Comparison of ENCODE assay signal across 8 cellular contexts in the genomic region with DNA sequence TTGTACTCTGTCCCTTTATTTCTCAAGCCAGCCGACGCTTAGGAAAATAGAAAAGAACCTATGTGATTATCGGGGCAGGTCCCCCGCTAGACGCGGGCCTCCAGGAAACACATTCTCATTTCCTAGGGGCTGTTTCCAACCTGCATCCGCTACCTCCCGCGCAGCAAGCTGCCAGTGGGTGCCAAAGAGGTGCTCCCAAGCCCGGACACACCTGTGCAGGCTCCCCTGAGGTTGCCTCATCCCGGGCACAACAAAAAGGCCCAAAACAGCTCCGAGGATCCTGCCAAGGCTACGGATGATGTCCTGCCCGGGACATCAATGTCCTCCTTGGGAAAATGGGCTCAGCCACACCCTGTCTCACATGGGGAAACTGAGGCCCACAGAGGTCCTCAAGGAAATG. TPM values are rescaled to one million over a fixed set of nuclear protein-coding genes. Genes with fewer than 3 reads are reported as not detected.
A peak's percentile ranks its signal among the peaks of the same experiment; 100 is the strongest.
DNase-seq lines count a peak whose midpoint lies in the region; ATAC-seq and TF ChIP-seq lines count a peak whose summit lies in the region.
"Not testable (repeated sequence)": the region's sequence is repeated elsewhere in the genome, so short reads cannot be mapped to it uniquely, and the experiment has no call there.

No MANE protein-coding gene starts in this region.

- not testable (repeated sequence) for H3K9ac ChIP-seq in H9 (ENCODE audit: extremely low read depth, insufficient read length, low read length); HUES64 (ENCODE audit: low read depth, low read length)
- H3K9ac ChIP-seq in endodermal cell (ENCODE audit: extremely low read depth, low read length, poor library complexity, severe bottlenecking) (peak overlapping the region; percentile 3), iPS-20b (ENCODE audit: low read depth, low read length) (0 out of 2 replicates have a peak overlapping the region, but pooled peaks have one; percentile 27)

- DNase-seq in CD14-positive monocyte (ENCODE audit: low spot score); H9; nephron progenitor cell; testis: not testable (repeated sequence)
- DNase-seq in endodermal cell (peak; percentile 82), Right ventricle myocardium superior (peak; percentile 28)

- H3K79me2 ChIP-seq in H9 (ENCODE audit: insufficient read depth, low read length) = not testable (repeated sequence)

- not testable (repeated sequence) for H3K23me2 ChIP-seq in H9 (ENCODE audit: insufficient read length, low read depth, low read length, poor library complexity, severe bottlenecking)

- not testable (repeated sequence) for H3K27me3 ChIP-seq in H9 (ENCODE audit: insufficient read depth, low read length); HUES64 (ENCODE audit: insufficient read depth, low read length); endodermal cell (ENCODE audit: control insufficient read depth, insufficient read depth, low read length, poor library complexity, severe bottlenecking); iPS-20b (ENCODE audit: insufficient read depth, low read length); testis

- TF ChIP-seq CTCF in CD14-positive monocyte (IDR thresholded peaks at IDR 0.05); H9 (conservative IDR thresholded peaks at IDR 0.05); endodermal cell (conservative IDR thresholded peaks at IDR 0.05); nephron progenitor cell (IDR thresholded peaks at IDR 0.05); testis (IDR thresholded peaks at IDR 0.05): not testable (repeated sequence)

- H2BK15ac ChIP-seq in H9 (ENCODE audit: low read depth, low read length) = not testable (repeated sequence)

- H4K5ac ChIP-seq in H9 (ENCODE audit: insufficient read length, low read depth, low read length) = not testable (repeated sequence)

- H3K27ac ChIP-seq in H9 (ENCODE audit: insufficient read length, low read depth, low read length); endodermal cell (ENCODE audit: low read depth, low read length); iPS-20b (ENCODE audit: low read length): not testable (repeated sequence)
- peak overlapping the region; percentile 13; the same call in 1 of the 2 replicates for H3K27ac ChIP-seq in HUES64 (ENCODE audit: low read depth, low read length)
- H3K27ac ChIP-seq in testis = peak overlapping the region; percentile 73 to 84

- H3K18ac ChIP-seq in H9 (ENCODE audit: insufficient read length, low read depth, low read length) = not testable (repeated sequence)

- H3K56ac ChIP-seq in H9 (ENCODE audit: insufficient read length, low read depth, low read length) = not testable (repeated sequence)

- not testable (repeated sequence) for H3K4me3 Mint-ChIP-seq in CD14-positive monocyte, nephron progenitor cell
- H3K4me3 Mint-ChIP-seq in H9 (peak overlapping the region in 1 of 2 experiments; percentile 61; a peak in 3 of 5 replicates), endodermal cell (peak overlapping the region; percentile 40)

- H3K27ac Mint-ChIP-seq in CD14-positive monocyte (peak overlapping the region in 4 of 7 donors; percentile 43 to 75 (median 65)), H9 (peak overlapping the region in 2 of 3 experiments; percentile 4 to 89; a peak in 2 of 7 replicates), endodermal cell (peak overlapping the region; percentile 90), nephron progenitor cell (peak overlapping the region; percentile 36)

- H2AK5ac ChIP-seq in H9 (ENCODE audit: insufficient read length, low read length) = not testable (repeated sequence)

- peaks cover 0 to 18% (median 6%) of the 10 kb centered on the region in 7 donors for H3K9me3 Mint-ChIP-seq in CD14-positive monocyte
- not testable (repeated sequence) for H3K9me3 Mint-ChIP-seq in H9, endodermal cell, nephron progenitor cell

- not testable (repeated sequence) for H3K4me2 ChIP-seq in H9 (ENCODE audit: insufficient read depth, insufficient read length, low read length)

- not testable (repeated sequence) for H2BK120ac ChIP-seq in H9 (ENCODE audit: low read depth, low read length, poor library complexity, severe bottlenecking)

- peak overlapping the region; percentile 56 for H2BK12ac ChIP-seq in H9 (ENCODE audit: insufficient read length, low read depth, low read length)

- not testable (repeated sequence) for H3K9me3 ChIP-seq in H9 (ENCODE audit: control insufficient read depth, low read depth, low read length); HUES64 (ENCODE audit: insufficient read depth, low read depth, low read length); endodermal cell (ENCODE audit: control insufficient read depth, low read length); iPS-20b (ENCODE audit: insufficient read depth, low read depth, low read length); testis

- not testable (repeated sequence) for TF ChIP-seq POLR2A in testis (IDR thresholded peaks at IDR 0.05)

- not testable (repeated sequence) for H3T11ph ChIP-seq in H9 (ENCODE audit: low read length)

- H4K91ac ChIP-seq in H9 (ENCODE audit: insufficient read length, low read depth, low read length) = not testable (repeated sequence)

- not testable (repeated sequence) for H3K27me3 Mint-ChIP-seq in CD14-positive monocyte (ENCODE audit: low read depth in 3 of 3); H9 (ENCODE audit: low read depth); endodermal cell (ENCODE audit: insufficient read depth); nephron progenitor cell (ENCODE audit: low read depth, poor library complexity)

- no CpG with 5 or more reads among the region's 14 CpGs for WGBS in H9 (ENCODE audit: extremely low coverage, insufficient read length, low lambda C conversion rate)
- WGBS in HUES64 = 54% methylated on average over 14 of the region's 14 CpGs
- WGBS in endodermal cell (ENCODE audit: insufficient coverage in 1 of 2, insufficient read length in 1 of 2), 2 experiments = 66 to 82% methylated on average over 7 to 14 of the region's 14 CpGs
- 81 to 88% methylated on average over 10 to 14 of the region's 14 CpGs for WGBS in testis, 2 donors

- not testable (repeated sequence) for H3K79me1 ChIP-seq in H9 (ENCODE audit: insufficient read depth, low read depth, low read length, poor library complexity, severe bottlenecking)

- not testable (repeated sequence) for H2AFZ ChIP-seq in H9 (ENCODE audit: low read length)

- H2BK20ac ChIP-seq in H9 (ENCODE audit: low read depth, low read length, poor library complexity, severe bottlenecking) = not testable (repeated sequence)

- peaks cover 56 to 82% of the 10 kb centered on the region in 2 donors for H3K36me3 Mint-ChIP-seq in CD14-positive monocyte
- H3K36me3 Mint-ChIP-seq in H9 (ENCODE audit: insufficient read depth in 1 of 3, low read depth in 3 of 3) = peaks cover 0 to 15% (median 10%) of the 10 kb centered on the region in 3 experiments; a peak in 5 of 7 replicates
- H3K36me3 Mint-ChIP-seq in endodermal cell (ENCODE audit: low read depth) = peaks cover 51% of the 10 kb centered on the region
- H3K36me3 Mint-ChIP-seq in nephron progenitor cell (ENCODE audit: low read depth) = peaks cover 33% of the 10 kb centered on the region

- H4K20me1 ChIP-seq in H9 (ENCODE audit: control insufficient read depth, insufficient read depth, insufficient read length) = not testable (repeated sequence)

- not testable (repeated sequence) for H3K14ac ChIP-seq in H9 (ENCODE audit: insufficient read depth, low read length)

- H3K4me3 ChIP-seq in HUES64 (ENCODE audit: low read length); endodermal cell (ENCODE audit: low read length); testis: not testable (repeated sequence)
- peak overlapping the region; percentile 1; the same call in 1 of the 2 replicates for H3K4me3 ChIP-seq in iPS-20b (ENCODE audit: low read length)

- H3K4me1 ChIP-seq in H9 (ENCODE audit: insufficient read depth, low read length); HUES64 (ENCODE audit: insufficient read depth, low read length); iPS-20b (ENCODE audit: insufficient read depth, low read length): not testable (repeated sequence)
- H3K4me1 ChIP-seq in endodermal cell (ENCODE audit: control insufficient read depth, insufficient read depth, low read length) = peaks cover 14% of the 10 kb centered on the region
- H3K4me1 ChIP-seq in testis = peaks cover 46% of the 10 kb centered on the region

- intact Hi-C loops in CD14-positive monocyte (cut with micrococcal nuclease); Right ventricle myocardium superior (cut with DNase I); testis (cut with DNase I; ENCODE audit: low total_unique reads): not testable (repeated sequence)

- not testable (repeated sequence) for ATAC-seq in Right ventricle myocardium superior (ENCODE audit: poor library complexity)

- H3K4ac ChIP-seq in H9 (ENCODE audit: low read depth, low read length) = not testable (repeated sequence)

- H3K36me3 ChIP-seq in HUES64 (ENCODE audit: insufficient read depth, low read length); testis (ENCODE audit: low read depth, missing control alignments): not testable (repeated sequence)
- H3K36me3 ChIP-seq in endodermal cell (ENCODE audit: control insufficient read depth, insufficient read depth, low read length) = peaks cover 12% of the 10 kb centered on the region
- H3K36me3 ChIP-seq in iPS-20b (ENCODE audit: insufficient read depth, low read depth, low read length) = 0 out of 2 replicates have a peak, but pooled peaks cover 14% of the 10 kb centered on the region

- not testable (repeated sequence) for H2BK5ac ChIP-seq in H9 (ENCODE audit: insufficient read length, low read length)

- H3K4me1 Mint-ChIP-seq in CD14-positive monocyte (peaks cover 57% of the 10 kb centered on the region), H9 (peaks cover 25 to 33% of the 10 kb centered on the region in 2 experiments), endodermal cell (peaks cover 34% of the 10 kb centered on the region)
- H3K4me1 Mint-ChIP-seq in nephron progenitor cell = not testable (repeated sequence)

- H3K23ac ChIP-seq in H9 (ENCODE audit: insufficient read length, low read depth, low read length) = not testable (repeated sequence)

- not testable (repeated sequence) for H4K8ac ChIP-seq in H9 (replicated peaks; ENCODE audit: insufficient read length, low read depth, low read length)

RNA-seq across cellular contexts. Expression of gene CAMKK2, which starts 15.4 kb away (rescaled TPM):
- polyA plus RNA-seq in CD14-positive monocyte = 10 to 100 TPM; 55.6 to 71.0 TPM
- total RNA-seq in H9 (2021) = 22.4 and 24.7 TPM in 2 replicates
- 20.2 TPM for polyA plus RNA-seq in HUES64 (2013, experiment 1 of 2)
- polyA plus RNA-seq in HUES64 (2013, experiment 2 of 2) = 20.5 TPM
- 100 to 1,000 TPM in 1 of 2 donors, 10 to 100 TPM in 1; 95.8 to 113 TPM for total RNA-seq in endodermal cell
- 30.7 TPM for polyA plus RNA-seq in endodermal cell (2013, experiment 1 of 2)
- polyA plus RNA-seq in endodermal cell (2013, experiment 2 of 2) = 29.4 TPM
- 14.8 TPM for total RNA-seq in Right ventricle myocardium superior
- 10 to 100 TPM; 21.5 to 22.1 TPM for total RNA-seq in testis
- polyA plus RNA-seq in testis (ENCODE audit: insufficient read depth, low read depth, low replicate concordance) = 17.1 TPM

Comparison
In these comparisons a context has a peak if more than half of its experiments do, and no peak if none do; other contexts are left out.
1. H3K27ac Mint-ChIP-seq: peak in every context shown above with its lines; median percentile 90 in endodermal cell; 65 in CD14-positive monocyte; 46 in H9; 36 in nephron progenitor cell.